8 cellular contexts compared by ENCODE assay signal in the genomic region with DNA sequence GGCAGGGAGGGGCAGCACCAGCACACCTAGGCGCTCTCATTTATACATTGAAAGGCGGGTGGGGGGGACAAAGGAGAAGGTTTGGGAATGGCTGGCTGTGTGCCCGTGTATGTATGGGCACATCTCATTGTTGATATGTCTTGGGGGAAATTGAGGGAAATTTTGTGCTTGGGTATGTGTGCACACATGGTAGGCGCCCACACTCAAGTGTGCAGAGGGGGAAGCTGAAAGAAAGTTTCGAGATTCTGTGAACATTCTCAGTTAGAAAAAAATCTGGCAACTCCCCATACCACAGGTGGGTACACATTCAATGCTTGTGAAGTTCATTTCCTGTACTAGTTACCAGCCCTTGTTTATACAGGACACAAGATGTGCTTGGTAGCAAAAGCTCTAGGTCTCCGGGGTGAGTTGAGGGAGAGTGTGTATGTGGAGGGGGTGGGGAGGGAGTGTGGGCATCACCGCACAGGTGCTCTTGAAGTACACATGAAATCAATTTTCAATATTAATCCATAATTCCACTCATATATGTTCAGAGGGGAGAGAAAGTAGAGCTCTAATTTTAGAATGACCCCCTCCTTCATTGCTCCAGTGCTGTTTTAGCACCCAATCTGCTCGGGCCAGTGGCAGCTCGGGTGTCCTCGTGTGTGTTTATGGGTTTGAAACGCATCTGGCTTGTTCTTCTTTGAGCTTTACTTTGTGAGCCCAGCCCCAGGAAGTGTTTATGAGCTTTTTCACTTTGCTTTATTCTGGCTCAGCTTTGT.
A peak's percentile ranks its signal among the peaks of the same experiment; 100 is the strongest.
DNase-seq lines count a peak whose midpoint lies in the region; ATAC-seq and TF ChIP-seq lines count a peak whose summit lies in the region.

No MANE protein-coding gene starts in this region.

- peak; percentile 71 for ATAC-seq in HG03432 (IDR thresholded peaks at IDR 0.05; ENCODE audit: unreplicated experiment)

- no peaks in the 10 kb centered on the region for H3K9me3 ChIP-seq in prostate gland
- no peaks in the 10 kb centered on the region for H3K9me3 ChIP-seq in SJCRH30 (replicated peaks)

- peak; percentile 29 for DNase-seq in stimulated activated CD4-positive, alpha-beta T cell treated with anti-CD3 and anti-CD28 coated beads, Interleukin-15, amount 100 ng/mL, for 24 hours
- no peak for DNase-seq in stimulated activated CD4-positive, alpha-beta T cell treated with anti-CD3 and anti-CD28 coated beads, Interleukin-1b, Interleukin-23, amount 100 ng/mL, for 48 hours
- peak; percentile 42 for DNase-seq in astrocyte of the hippocampus (ENCODE audit: low read depth, low spot score)
- DNase-seq in prostate gland (ENCODE audit: low spot score) = peak; percentile 74
- no peak for DNase-seq in NCI-H524 (lab: John Stamatoyannopoulos, UW)
- DNase-seq in MV-4-11 (lab: John Stamatoyannopoulos, UW) = no peak
- DNase-seq in SJCRH30 = no peak

- TF ChIP-seq CTCF in prostate gland (IDR thresholded peaks at IDR 0.05) = no peak

- H3K4me1 ChIP-seq in prostate gland (replicated peaks) (peaks cover 24% of the 10 kb centered on the region), SJCRH30 (peaks cover 28% of the 10 kb centered on the region)

- peak overlapping the region; percentile 51 to 80 for H3K27ac ChIP-seq in prostate gland
- no peak overlapping the region for H3K27ac ChIP-seq in SJCRH30

- H3K36me3 ChIP-seq in prostate gland (no peaks in the 10 kb centered on the region), SJCRH30 (no peaks in the 10 kb centered on the region)

- peak; percentile 20 for TF ChIP-seq POLR2A in prostate gland (IDR thresholded peaks at IDR 0.05)

- intact Hi-C loops in prostate gland (cut with DNase I) = no loop called here

- 30% methylated on average over 11 of the region's 11 CpGs for WGBS in prostate gland

- H3K4me3 ChIP-seq in prostate gland = no peak overlapping the region
- H3K4me3 ChIP-seq in SJCRH30 = no peak overlapping the region

- H3K27me3 ChIP-seq in prostate gland (replicated peaks; ENCODE audit: insufficient read depth) (no peaks in the 10 kb centered on the region), SJCRH30 (no peaks in the 10 kb centered on the region)

Comparison
In these comparisons a context has a peak if more than half of its experiments do, and no peak if none do; other contexts are left out.
1. DNase-seq: peak in stimulated activated CD4-positive, alpha-beta T cell treated with anti-CD3 and anti-CD28 coated beads, Interleukin-15, amount 100 ng/mL, for 24 hours (single experiment), astrocyte of the hippocampus (single experiment) and prostate gland (single experiment); none in stimulated activated CD4-positive, alpha-beta T cell treated with anti-CD3 and anti-CD28 coated beads, Interleukin-1b, Interleukin-23, amount 100 ng/mL, for 48 hours (single experiment), NCI-H524 (0 of 2), MV-4-11 (single experiment) and SJCRH30 (0 of 2).